10 cellular contexts compared by ENCODE assay signal in the genomic region with DNA sequence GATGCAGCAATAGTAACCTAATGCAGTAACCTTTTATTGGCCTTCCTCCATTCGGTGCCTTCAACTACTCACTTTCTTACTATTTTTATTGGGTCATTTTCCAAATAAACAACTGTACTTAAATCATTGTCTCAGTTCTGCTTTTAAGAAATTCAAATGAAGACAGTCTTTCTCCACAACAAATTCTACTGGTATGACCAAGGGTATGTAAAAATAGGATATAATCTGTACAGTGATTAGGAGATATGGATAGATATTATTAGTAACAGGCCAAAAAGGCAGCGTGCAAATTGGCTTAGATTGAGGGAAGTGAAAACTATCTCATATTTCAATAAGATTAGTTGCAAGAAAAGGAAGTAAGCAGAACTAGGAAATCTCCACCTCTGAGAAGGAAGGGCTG.
DNase-seq lines count a peak whose midpoint lies in the region; ATAC-seq and TF ChIP-seq lines count a peak whose summit lies in the region.
"Had no signal": no experiment of that assay in that cellular context is flagged by ENCODE, and none has a peak within 500 bp of the region (broad histone marks: within the 10 kb centered on the region; RNA-seq: fewer than 3 reads in every experiment).

No MANE protein-coding gene starts in this region.

- peak; percentile 12 for DNase-seq in SKM-1 treated with dmso at 0.1 percent for 144 hours (lab: John Stamatoyannopoulos, UW; ENCODE audit: unreplicated experiment)
- no peak for DNase-seq in NCI-H82 (lab: John Stamatoyannopoulos, UW)
- no peak for DNase-seq in colonic mucosa
- no peak for DNase-seq in trophoblast cell
- DNase-seq in NCI-H510A treated with DMSO at 0.1 percent for 48 hours (lab: John Stamatoyannopoulos, UW): no peak
- DNase-seq: DMS153, NCI-H1930 had no signal

- WGBS in trophoblast cell (ENCODE audit: extremely low coverage, insufficient coverage, insufficient read length): no CpG with 5 or more reads among the region's 2 CpGs

- no peak overlapping the region for H3K18ac ChIP-seq in trophoblast cell (ENCODE audit: low read length)

- H2BK5ac ChIP-seq in trophoblast cell (ENCODE audit: low read depth, low read length, poor library complexity): no peak overlapping the region

- H3K9me3 ChIP-seq in colonic mucosa (no peaks in the 10 kb centered on the region), trophoblast cell (ENCODE audit: insufficient read depth, low read depth, low read length) (no peaks in the 10 kb centered on the region)

- H3K4me3 ChIP-seq in colonic mucosa: no peak overlapping the region
- H3K4me3 ChIP-seq in trophoblast cell (ENCODE audit: low read depth, low read length): no peak overlapping the region

- ATAC-seq in GM18502 (IDR thresholded peaks at IDR 0.05; ENCODE audit: poor library complexity, unreplicated experiment) (peak; percentile 88), GM21381 (IDR thresholded peaks at IDR 0.05; ENCODE audit: unreplicated experiment) (peak; percentile 78), HG03135 (IDR thresholded peaks at IDR 0.05; ENCODE audit: unreplicated experiment) (peak; percentile 78)

- H2BK12ac ChIP-seq in trophoblast cell (ENCODE audit: low read length): no peak overlapping the region

- intact Hi-C loops in colonic mucosa (cut with DNase I): no loop called here

- H2AFZ ChIP-seq in trophoblast cell (ENCODE audit: insufficient read depth, low read length, poor library complexity): no peak overlapping the region

- H3K27me3 ChIP-seq in colonic mucosa (no peaks in the 10 kb centered on the region), trophoblast cell (ENCODE audit: insufficient read depth, low read length) (no peaks in the 10 kb centered on the region)

- no peak overlapping the region for H3K4me2 ChIP-seq in trophoblast cell (ENCODE audit: low read length)

- no peaks in the 10 kb centered on the region for H3K79me2 ChIP-seq in trophoblast cell (ENCODE audit: control insufficient read depth, insufficient read depth, low read length, poor library complexity)

- H3K27ac ChIP-seq in colonic mucosa (no peak overlapping the region), trophoblast cell (ENCODE audit: low read depth, low read length) (no peak overlapping the region)

- no peak overlapping the region for H4K91ac ChIP-seq in trophoblast cell (ENCODE audit: low read depth, low read length)

- no peaks in the 10 kb centered on the region for H3K36me3 ChIP-seq in colonic mucosa
- H3K36me3 ChIP-seq in trophoblast cell (ENCODE audit: control insufficient read depth in 1 of 2, insufficient read depth in 2 of 2, low read length in 2 of 2): no peaks in the 10 kb centered on the region

- H3K79me1 ChIP-seq in trophoblast cell (ENCODE audit: low read length): no peaks in the 10 kb centered on the region

- no peak overlapping the region for H3K23ac ChIP-seq in trophoblast cell (ENCODE audit: low read length)

- H4K8ac ChIP-seq in trophoblast cell (ENCODE audit: low read depth, low read length): no peak overlapping the region

- H4K12ac ChIP-seq in trophoblast cell (ENCODE audit: low read depth, low read length): no peak overlapping the region

- H3K4me1 ChIP-seq in colonic mucosa (no peaks in the 10 kb centered on the region), trophoblast cell (ENCODE audit: control insufficient read depth in 1 of 2, insufficient read depth in 2 of 2, low read length in 2 of 2) (no peaks in the 10 kb centered on the region)

- H3K4ac ChIP-seq in trophoblast cell (ENCODE audit: low read depth, low read length): no peak overlapping the region

- no peak overlapping the region for H2BK120ac ChIP-seq in trophoblast cell (ENCODE audit: insufficient read depth, low read length, poor library complexity)

- no peak overlapping the region for H2AK5ac ChIP-seq in trophoblast cell (ENCODE audit: low read length)

- H3K9ac ChIP-seq in colonic mucosa (ENCODE audit: low read depth in 2 of 2, low read length in 2 of 2): no peak overlapping the region
- no peak overlapping the region for H3K9ac ChIP-seq in trophoblast cell (ENCODE audit: low read length)

- no peak overlapping the region for H3K14ac ChIP-seq in trophoblast cell (ENCODE audit: low read length)

- no peak for TF ChIP-seq CTCF in colonic mucosa (IDR thresholded peaks at IDR 0.05)
